In genomic region chr2:183532514-183532913, GRCh38 we compare ENCODE assay signal across 1 cellular context.
TF ChIP-seq lines count a peak whose summit lies in the region.

No MANE protein-coding gene starts in this region.

TF ChIP-seq in H1, 55 proteins besides CTCF, POLR2A, EP300 and RAD21:
- no peak for TF ChIP-seq ZNF274 (IDR thresholded peaks at IDR 0.05; ENCODE audit: borderline replicate concordance, extremely low read depth, low read length)
- no peak for TF ChIP-seq E2F6 (IDR thresholded peaks at IDR 0.05)
- no peak for TF ChIP-seq CTBP2 (IDR thresholded peaks at IDR 0.05; ENCODE audit: borderline replicate concordance, insufficient read depth, insufficient read length, low read length)
- no peak for TF ChIP-seq POLR2AphosphoS5 (IDR thresholded peaks at IDR 0.05; ENCODE audit: low read depth, low read length)
- TF ChIP-seq SUZ12 (IDR thresholded peaks at IDR 0.05; ENCODE audit: low read length) = no peak
- no peak for TF ChIP-seq EGR1 (IDR thresholded peaks at IDR 0.05; ENCODE audit: borderline replicate concordance, low read depth, low read length)
- TF ChIP-seq FOSL1 (IDR thresholded peaks at IDR 0.05; ENCODE audit: insufficient read depth, low read depth, low read length) = no peak
- TF ChIP-seq CBX5 (IDR thresholded peaks at IDR 0.05; ENCODE audit: low read depth, low read length) = no peak
- TF ChIP-seq CEBPB (IDR thresholded peaks at IDR 0.05; ENCODE audit: low read depth, low read length) = no peak
- no peak for TF ChIP-seq SP2 (IDR thresholded peaks at IDR 0.05; ENCODE audit: low read length)
- TF ChIP-seq ASH2L (IDR thresholded peaks at IDR 0.05; ENCODE audit: low read length) = no peak
- TF ChIP-seq EZH2 (IDR thresholded peaks at IDR 0.05; ENCODE audit: low read depth, low read length, severe bottlenecking) = no peak
- TF ChIP-seq ATF2 (IDR thresholded peaks at IDR 0.05; ENCODE audit: low read length) = no peak
- no peak for TF ChIP-seq KDM5A (IDR thresholded peaks at IDR 0.05; ENCODE audit: low read length)
- TF ChIP-seq RBBP5 (IDR thresholded peaks at IDR 0.05; ENCODE audit: borderline replicate concordance, low read depth, low read length) = no peak
- no peak for TF ChIP-seq TBP (IDR thresholded peaks at IDR 0.05; ENCODE audit: low read depth, low read length)
- no peak for TF ChIP-seq MAFK (IDR thresholded peaks at IDR 0.05; ENCODE audit: low read depth, low read length)
- no peak for TF ChIP-seq GABPA (IDR thresholded peaks at IDR 0.05; ENCODE audit: borderline replicate concordance, insufficient read depth, low read length)
- peak; percentile 93 for TF ChIP-seq CHD7 (IDR thresholded peaks at IDR 0.05; ENCODE audit: insufficient replicate concordance, low read length)
- TF ChIP-seq BACH1 (IDR thresholded peaks at IDR 0.05; ENCODE audit: low read length) = no peak
- TF ChIP-seq CREB1 (IDR thresholded peaks at IDR 0.05) = no peak
- no peak for TF ChIP-seq SIN3A (conservative IDR thresholded peaks at IDR 0.05 in 1 of 2, IDR thresholded peaks at IDR 0.05 in 1 of 2; ENCODE audit: low read depth in 1 of 2, low read length in 2 of 2)
- TF ChIP-seq SIRT6 (IDR thresholded peaks at IDR 0.05; ENCODE audit: low read length) = no peak
- no peak for TF ChIP-seq RXRA (IDR thresholded peaks at IDR 0.05; ENCODE audit: insufficient read depth, low read depth, low read length)
- peak; percentile 91; the same call in 1 of the 2 replicates for TF ChIP-seq POU5F1 (IDR thresholded peaks at IDR 0.05; ENCODE audit: low read depth, low read length)
- peak; percentile 30; the same call in 1 of the 2 replicates for TF ChIP-seq TEAD4 (IDR thresholded peaks at IDR 0.05; ENCODE audit: low read depth, low read length)
- peak; percentile 96 for TF ChIP-seq TCF12 (IDR thresholded peaks at IDR 0.05; ENCODE audit: low read depth, low read length)
- TF ChIP-seq NRF1 (IDR thresholded peaks at IDR 0.05; ENCODE audit: low read depth, low read length) = no peak
- TF ChIP-seq BCL11A (IDR thresholded peaks at IDR 0.05; ENCODE audit: low read depth in 2 of 2, low read length in 2 of 2) = peak in 1 of 2 experiments; percentile 97
- TF ChIP-seq SIX5 (IDR thresholded peaks at IDR 0.05; ENCODE audit: low read depth, low read length) = no peak
- TF ChIP-seq SP1 (IDR thresholded peaks at IDR 0.05; ENCODE audit: low read depth, low read length) = peak; percentile 87
- no peak; the same call in 1 of the 2 replicates for TF ChIP-seq JUND (IDR thresholded peaks at IDR 0.05; ENCODE audit: low read length)
- TF ChIP-seq PHF8 (conservative IDR thresholded peaks at IDR 0.05; ENCODE audit: low read depth, low read length) = no peak
- TF ChIP-seq HDAC2 (IDR thresholded peaks at IDR 0.05; ENCODE audit: borderline replicate concordance in 1 of 2, low read depth in 2 of 2, low read length in 2 of 2) = peak in 1 of 2 experiments; percentile 75; a peak in 1 of 4 replicates
- no peak for TF ChIP-seq KDM4A (IDR thresholded peaks at IDR 0.05; ENCODE audit: low read depth, low read length, severe bottlenecking)
- no peak for TF ChIP-seq TAF7 (optimal IDR thresholded peaks at IDR 0.05; ENCODE audit: borderline replicate concordance, low read depth, low read length)
- no peak for TF ChIP-seq SAP30 (IDR thresholded peaks at IDR 0.05; ENCODE audit: insufficient read depth, insufficient replicate concordance, low read length)
- TF ChIP-seq SRF (IDR thresholded peaks at IDR 0.05; ENCODE audit: low read depth, low read length) = no peak
TF ChIP-seq in H1: peak in this region for 7.
